Comparison of ENCODE assay signal across 22 cellular contexts in genomic region chr15:38687340-38687739, GRCh38.
DNase-seq lines count a peak whose midpoint lies in the region; ATAC-seq lines count a peak whose summit lies in the region.
"Had no signal": no experiment of that assay in that cellular context is flagged by ENCODE, and none has a peak within 500 bp of the region (broad histone marks: within the 10 kb centered on the region; RNA-seq: fewer than 3 reads in every experiment).

No MANE protein-coding gene starts in this region.

- H3K4me3 Mint-ChIP-seq in stimulated activated naive CD8-positive, alpha-beta T cell treated with anti-CD3 and anti-CD28 coated beads, Interleukin-15, Interleukin-2, amounts not matched to agents 100 ng/mL and 50 ng/mL, for 24 hours: no peak overlapping the region
- H3K4me3 Mint-ChIP-seq in T-helper 17 cell: peak overlapping the region; percentile 67
- peak overlapping the region; percentile 10 for H3K4me3 Mint-ChIP-seq in central memory CD8-positive, alpha-beta T cell
- H3K4me3 Mint-ChIP-seq: activated B cell treated with CpG ODN at 0.5 μM for 24 hours, naive B cell had no signal

- DNase-seq in stimulated activated naive CD8-positive, alpha-beta T cell treated with anti-CD3 and anti-CD28 coated beads, Interleukin-15, Interleukin-2, amounts not matched to agents 100 U/mL and 50 U/mL, for 24 hours: no peak
- DNase-seq in T-helper 17 cell: no peak
- DNase-seq in central memory CD8-positive, alpha-beta T cell (ENCODE audit: low spot score in 2 of 2): no peak
- peak; percentile 6 for DNase-seq in stromal cell of bone marrow (ENCODE audit: low read depth)
- DNase-seq in NCI-H2171 (lab: John Stamatoyannopoulos, UW): no peak
- DNase-seq in GF-D8 (lab: John Stamatoyannopoulos, UW): no peak
- DNase-seq: activated B cell treated with CpG ODN at 0.5 μM for 24 hours; amygdala; central memory CD4-positive, alpha-beta T cell; HCEC 1CT; islet precursor cell; KBM-7; naive B cell; NCI-H1048; NCI-H2081 treated with DMSO at 0.1 percent for 48 hours; NCI-H526; posterior cingulate gyrus; SIG-M5; stimulated activated CD4-positive, alpha-beta T cell treated with anti-CD3 and anti-CD28 coated beads, Interleukin-2, amount 100 ng/mL, for 24 hours had no signal

- H3K27ac Mint-ChIP-seq in stimulated activated naive CD8-positive, alpha-beta T cell treated with anti-CD3 and anti-CD28 coated beads, Interleukin-15, Interleukin-2, amounts not matched to agents 100 ng/mL and 50 ng/mL, for 24 hours: peak overlapping the region; percentile 93
- H3K27ac Mint-ChIP-seq in T-helper 17 cell: peak overlapping the region; percentile 94
- peak overlapping the region; percentile 5 for H3K27ac Mint-ChIP-seq in central memory CD8-positive, alpha-beta T cell (ENCODE audit: low read depth)
- H3K27ac Mint-ChIP-seq: activated B cell treated with CpG ODN at 0.5 μM for 24 hours had no signal

- H3K9me3 ChIP-seq in T-helper 17 cell (ENCODE audit: control insufficient read depth, low read length, poor library complexity, severe bottlenecking): no peaks in the 10 kb centered on the region

- H3K27me3 Mint-ChIP-seq in stimulated activated naive CD8-positive, alpha-beta T cell treated with anti-CD3 and anti-CD28 coated beads, Interleukin-15, Interleukin-2, amounts not matched to agents 100 ng/mL and 50 ng/mL, for 24 hours: no peaks in the 10 kb centered on the region
- no peaks in the 10 kb centered on the region for H3K27me3 Mint-ChIP-seq in T-helper 17 cell
- H3K27me3 Mint-ChIP-seq in central memory CD8-positive, alpha-beta T cell: no peaks in the 10 kb centered on the region
- H3K27me3 Mint-ChIP-seq: activated B cell treated with CpG ODN at 0.5 μM for 24 hours, naive B cell had no signal

- no peaks in the 10 kb centered on the region for H3K36me3 Mint-ChIP-seq in stimulated activated naive CD8-positive, alpha-beta T cell treated with anti-CD3 and anti-CD28 coated beads, Interleukin-15, Interleukin-2, amounts not matched to agents 100 ng/mL and 50 ng/mL, for 24 hours (ENCODE audit: low read depth)
- H3K36me3 Mint-ChIP-seq in T-helper 17 cell (ENCODE audit: low read depth): no peaks in the 10 kb centered on the region
- H3K36me3 Mint-ChIP-seq in central memory CD8-positive, alpha-beta T cell (ENCODE audit: insufficient read depth): peaks cover 4% of the 10 kb centered on the region
- H3K36me3 Mint-ChIP-seq: naive B cell had no signal

- ATAC-seq in stimulated activated naive CD8-positive, alpha-beta T cell treated with anti-CD3 and anti-CD28 coated beads, Interleukin-15, Interleukin-2, amounts not matched to agents 100 U/mL and 50 U/mL, for 24 hours: no peak
- no peak for ATAC-seq in T-helper 17 cell
- no peak for ATAC-seq in central memory CD8-positive, alpha-beta T cell (replicated peaks; ENCODE audit: extremely low read depth, poor library complexity, severe bottlenecking)
- ATAC-seq in HG02938 (IDR thresholded peaks at IDR 0.05; ENCODE audit: unreplicated experiment): no peak
- ATAC-seq: GM12878 had no signal

- H3K9me3 Mint-ChIP-seq in stimulated activated naive CD8-positive, alpha-beta T cell treated with anti-CD3 and anti-CD28 coated beads, Interleukin-15, Interleukin-2, amounts not matched to agents 100 ng/mL and 50 ng/mL, for 24 hours: no peaks in the 10 kb centered on the region
- no peaks in the 10 kb centered on the region for H3K9me3 Mint-ChIP-seq in central memory CD8-positive, alpha-beta T cell
- H3K9me3 Mint-ChIP-seq: activated B cell treated with CpG ODN at 0.5 μM for 24 hours had no signal

- peaks cover 98% of the 10 kb centered on the region for H3K4me1 Mint-ChIP-seq in stimulated activated naive CD8-positive, alpha-beta T cell treated with anti-CD3 and anti-CD28 coated beads, Interleukin-15, Interleukin-2, amounts not matched to agents 100 ng/mL and 50 ng/mL, for 24 hours (ENCODE audit: low read depth)
- peaks cover 70% of the 10 kb centered on the region for H3K4me1 Mint-ChIP-seq in T-helper 17 cell
- peaks cover 80% of the 10 kb centered on the region for H3K4me1 Mint-ChIP-seq in central memory CD8-positive, alpha-beta T cell

Comparison
In these comparisons a context has a peak if more than half of its experiments do, and no peak if none do; other contexts are left out.
1. H3K27ac Mint-ChIP-seq: peak in every context shown above with its lines; median percentile 94 in T-helper 17 cell; 93 in stimulated activated naive CD8-positive, alpha-beta T cell treated with anti-CD3 and anti-CD28 coated beads, Interleukin-15, Interleukin-2, amounts not matched to agents 100 ng/mL and 50 ng/mL, for 24 hours; 5 in central memory CD8-positive, alpha-beta T cell.